Comparison of ENCODE assay signal across 15 cellular contexts in genomic region chr4:90234916-90235547, GRCh38.
DNase-seq lines count a peak whose midpoint lies in the region; ATAC-seq and TF ChIP-seq lines count a peak whose summit lies in the region.
"Had no signal": no experiment of that assay in that cellular context is flagged by ENCODE, and none has a peak within 500 bp of the region (broad histone marks: within the 10 kb centered on the region; RNA-seq: fewer than 3 reads in every experiment).

No MANE protein-coding gene starts in this region.

- ATAC-seq in GM21447 (IDR thresholded peaks at IDR 0.05; ENCODE audit: unreplicated experiment), result no peak
- ATAC-seq in activated CD8-positive, alpha-beta memory T cell treated with anti-CD3 and anti-CD28 coated beads, Interleukin-2, amount 10 ng/mL, durations not matched to agents 7 days and 5 days, result no peak
- ATAC-seq: GM23338 had no signal

- H3K4me3 Mint-ChIP-seq in activated CD8-positive, alpha-beta memory T cell treated with anti-CD3 and anti-CD28 coated beads, Interleukin-2, amount 10 ng/mL, durations not matched to agents 7 days and 5 days, result no peak overlapping the region
- H3K4me3 Mint-ChIP-seq: GM23338; T-helper 2 cell treated with Interferon-gamma antibody and Interleukin-4, amounts not matched to agents 5 μg/mL and 100 μg/mL, for 36 hours had no signal

- H3K4me1 ChIP-seq in left ventricle myocardium inferior (peaks cover 17% of the 10 kb centered on the region), subcutaneous abdominal adipose tissue (ENCODE audit: control insufficient read depth in 5 of 5, insufficient read depth in 5 of 5, low read length in 5 of 5) (peaks cover 0 to 8% (median 0%) of the 10 kb centered on the region in 5 donors)
- H3K4me1 ChIP-seq: tibial artery had no signal

- no peaks in the 10 kb centered on the region for H3K36me3 Mint-ChIP-seq in activated CD8-positive, alpha-beta memory T cell treated with anti-CD3 and anti-CD28 coated beads, Interleukin-2, amount 10 ng/mL, durations not matched to agents 7 days and 5 days

- intact Hi-C loops in left ventricle myocardium inferior (cut with micrococcal nuclease), result no loop called here

- H3K9me3 Mint-ChIP-seq in activated CD8-positive, alpha-beta memory T cell treated with anti-CD3 and anti-CD28 coated beads, Interleukin-2, amount 10 ng/mL, durations not matched to agents 7 days and 5 days (ENCODE audit: low read depth), result no peaks in the 10 kb centered on the region
- H3K9me3 Mint-ChIP-seq: GM23338; T-helper 2 cell treated with Interferon-gamma antibody and Interleukin-4, amounts not matched to agents 5 μg/mL and 100 μg/mL, for 36 hours had no signal

- DNase-seq in NCI-H1694 treated with DMSO at 0.1 percent for 48 hours (lab: John Stamatoyannopoulos, UW) (peak; percentile 82), left ventricle myocardium inferior (peak; percentile 46), HEK293T (ENCODE audit: extremely low spot score) (no peak)
- DNase-seq in activated CD8-positive, alpha-beta memory T cell treated with anti-CD3 and anti-CD28 coated beads, Interleukin-2, amount 10 ng/mL, durations not matched to agents 7 days and 5 days, result no peak
- DNase-seq: activated effector memory CD4-positive, alpha-beta T cell treated with anti-CD3 and anti-CD28 coated beads, Interleukin-2, amount 50 U/mL, for 16 hours; amniotic stem cell; NCI-H1105 treated with DMSO at 0.1 percent for 48 hours; NCI-H345; tibial artery had no signal

- H3K36me3 ChIP-seq in left ventricle myocardium inferior (no peaks in the 10 kb centered on the region), subcutaneous abdominal adipose tissue (ENCODE audit: control insufficient read depth in 5 of 5, insufficient read depth in 5 of 5, low read length in 5 of 5) (no peaks in the 10 kb centered on the region)
- H3K36me3 ChIP-seq: tibial artery had no signal

- CTCF ChIA-PET in HEK293T (lab: Yijun Ruan, JAX), result no interaction called here
- CTCF ChIA-PET in activated CD8-positive, alpha-beta memory T cell treated with anti-CD3 and anti-CD28 coated beads, Interleukin-2, amount 10 ng/mL, durations not matched to agents 7 days and 5 days (lab: Charles Lee), result no interaction called here

- no peaks in the 10 kb centered on the region for H3K4me1 Mint-ChIP-seq in activated CD8-positive, alpha-beta memory T cell treated with anti-CD3 and anti-CD28 coated beads, Interleukin-2, amount 10 ng/mL, durations not matched to agents 7 days and 5 days
- H3K4me1 Mint-ChIP-seq: GM23338 had no signal

- H3K27me3 Mint-ChIP-seq in activated CD8-positive, alpha-beta memory T cell treated with anti-CD3 and anti-CD28 coated beads, Interleukin-2, amount 10 ng/mL, durations not matched to agents 7 days and 5 days, result no peaks in the 10 kb centered on the region

- TF ChIP-seq CTCF in VCaP (conservative IDR thresholded peaks at IDR 0.05) (no peak), left ventricle myocardium inferior (IDR thresholded peaks at IDR 0.05; ENCODE audit: borderline replicate concordance) (no peak)

- POLR2A ChIA-PET in HEK293T (lab: Yijun Ruan, JAX), result no interaction called here

- H3K27me3 ChIP-seq in left ventricle myocardium inferior (ENCODE audit: low read depth) (no peaks in the 10 kb centered on the region), subcutaneous abdominal adipose tissue (ENCODE audit: control insufficient read depth in 5 of 5, insufficient read depth in 4 of 5, low read length in 5 of 5) (no peaks in the 10 kb centered on the region)
- H3K27me3 ChIP-seq: tibial artery had no signal

- peak overlapping the region; percentile 53 for H3K4me3 ChIP-seq in left ventricle myocardium inferior
- peak overlapping the region in 4 of 5 donors; percentile 19 to 48 (median 39) for H3K4me3 ChIP-seq in subcutaneous abdominal adipose tissue (ENCODE audit: low read depth in 1 of 5, low read length in 5 of 5)
- H3K4me3 ChIP-seq: GM23338, tibial artery had no signal

- H3K27ac ChIP-seq in VCaP (peak overlapping the region; percentile 65), left ventricle myocardium inferior (replicated peaks) (peak overlapping the region; percentile 80), subcutaneous abdominal adipose tissue (ENCODE audit: low read depth, low read length) (no peak overlapping the region)
- H3K27ac ChIP-seq: KMS-11, tibial artery had no signal

- H3K27ac Mint-ChIP-seq in activated CD8-positive, alpha-beta memory T cell treated with anti-CD3 and anti-CD28 coated beads, Interleukin-2, amount 10 ng/mL, durations not matched to agents 7 days and 5 days, result no peak overlapping the region
- H3K27ac Mint-ChIP-seq: GM23338; T-helper 2 cell treated with Interferon-gamma antibody and Interleukin-4, amounts not matched to agents 5 μg/mL and 100 μg/mL, for 36 hours had no signal

- H3K9ac ChIP-seq in subcutaneous abdominal adipose tissue (ENCODE audit: low read length in 5 of 5), result peak overlapping the region in 1 of 5 donors; percentile 25
- H3K9ac ChIP-seq: KMS-11 had no signal

- H3K9me3 ChIP-seq in left ventricle myocardium inferior (replicated peaks) (no peaks in the 10 kb centered on the region), subcutaneous abdominal adipose tissue (ENCODE audit: control insufficient read depth in 5 of 5, low read length in 5 of 5) (no peaks in the 10 kb centered on the region)
- H3K9me3 ChIP-seq: tibial artery had no signal

TF ChIP-seq in HEK293T, 16 proteins besides CTCF, POLR2A, EP300 and RAD21:
- TF ChIP-seq FOXA1 (IDR thresholded peaks at IDR 0.05), result no peak
- TF ChIP-seq TARDBP (IDR thresholded peaks at IDR 0.05), result no peak
- no peak for TF ChIP-seq SUZ12 (IDR thresholded peaks at IDR 0.05)
- no peak for TF ChIP-seq PKNOX1 (IDR thresholded peaks at IDR 0.05)
- no peak for TF ChIP-seq HDGF (IDR thresholded peaks at IDR 0.05; ENCODE audit: borderline replicate concordance)
- no peak for TF ChIP-seq ARNT (IDR thresholded peaks at IDR 0.05)
- no peak for TF ChIP-seq LEF1 (IDR thresholded peaks at IDR 0.05; ENCODE audit: borderline replicate concordance)

Comparison
In these comparisons a context has a peak if more than half of its experiments do, and no peak if none do; other contexts are left out.
1. DNase-seq: peak in NCI-H1694 treated with DMSO at 0.1 percent for 48 hours (single experiment) and left ventricle myocardium inferior (single experiment); none in HEK293T (single experiment) and activated CD8-positive, alpha-beta memory T cell treated with anti-CD3 and anti-CD28 coated beads, Interleukin-2, amount 10 ng/mL, durations not matched to agents 7 days and 5 days (single experiment).